ENCODE assay signal across 8 cellular contexts in the genomic region with DNA sequence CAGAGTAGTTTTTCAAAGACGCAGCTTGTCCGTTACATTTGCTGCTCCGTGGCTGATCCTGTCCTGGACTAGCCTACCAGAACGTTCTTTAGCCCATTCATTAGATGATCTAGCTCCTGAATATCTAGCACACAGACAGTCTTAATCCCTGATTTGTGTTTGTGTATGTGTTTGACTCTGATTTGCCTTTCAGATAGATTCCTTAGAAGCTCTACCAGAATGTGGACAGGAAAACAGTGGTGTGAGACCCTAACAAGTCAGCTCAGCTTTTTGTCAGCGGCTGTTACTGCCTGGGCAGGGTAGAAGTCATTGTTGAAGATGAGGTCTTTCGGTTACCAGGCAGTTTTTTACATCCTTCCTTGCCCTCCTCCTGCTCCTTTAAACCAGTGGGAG.
A peak's percentile ranks its signal among the peaks of the same experiment; 100 is the strongest.
DNase-seq lines count a peak whose midpoint lies in the region; ATAC-seq and TF ChIP-seq lines count a peak whose summit lies in the region.

No MANE protein-coding gene starts in this region.

- H3K36me3 ChIP-seq in BLaER1 treated with 17β-estradiol and CSF1 and Interleukin-3, amounts not matched to agents 10 nM and 100 nM = peaks cover 0 to 17% (median 7%) of the 10 kb centered on the region in 11 experiments; a peak in 7 of 22 replicates
- H3K36me3 ChIP-seq in Karpas-422 (ENCODE audit: insufficient read depth, low read length) = peaks cover 67% of the 10 kb centered on the region
- H3K36me3 ChIP-seq in smooth muscle cell (ENCODE audit: low read depth) = no peaks in the 10 kb centered on the region

- H3K27me3 ChIP-seq in BLaER1 treated with 17β-estradiol and CSF1 and Interleukin-3, amounts not matched to agents 10 nM and 100 nM = no peaks in the 10 kb centered on the region
- H3K27me3 ChIP-seq in Karpas-422 (ENCODE audit: low read length) (no peaks in the 10 kb centered on the region), smooth muscle cell (ENCODE audit: low read depth) (no peaks in the 10 kb centered on the region)

- no peaks in the 10 kb centered on the region for H3K9me2 ChIP-seq in Karpas-422 (replicated peaks; ENCODE audit: insufficient read depth, low read length)

- H4K20me1 ChIP-seq in BLaER1 treated with 17β-estradiol and CSF1 and Interleukin-3, amounts not matched to agents 10 nM and 100 nM = peaks cover 0 to 7% (median 0%) of the 10 kb centered on the region in 11 experiments; a peak in 3 of 22 replicates
- H4K20me1 ChIP-seq in Karpas-422 (ENCODE audit: insufficient read depth, low read depth, low read length) = peaks cover 12% of the 10 kb centered on the region; the same call in 1 of the 2 replicates
- H4K20me1 ChIP-seq in smooth muscle cell (ENCODE audit: low read depth) = peaks cover 5% of the 10 kb centered on the region

- no peak for TF ChIP-seq POLR2A in erythroblast (IDR thresholded peaks at IDR 0.05; ENCODE audit: low read length)

- H3K4me1 ChIP-seq in BLaER1 treated with 17β-estradiol and CSF1 and Interleukin-3, amounts not matched to agents 10 nM and 100 nM = peaks cover 56 to 75% (median 60%) of the 10 kb centered on the region in 10 experiments
- peaks cover 67% of the 10 kb centered on the region for H3K4me1 ChIP-seq in Karpas-422 (ENCODE audit: low read length)
- peaks cover 35% of the 10 kb centered on the region for H3K4me1 ChIP-seq in smooth muscle cell (ENCODE audit: low read depth)

- H3K27ac ChIP-seq in BLaER1 treated with 17β-estradiol and CSF1 and Interleukin-3, amounts not matched to agents 10 nM and 100 nM = peak overlapping the region; percentile 72 to 87 (median 83)
- H3K27ac ChIP-seq in Karpas-422 (ENCODE audit: low read length) = peak overlapping the region; percentile 7
- H3K27ac ChIP-seq in smooth muscle cell (ENCODE audit: low read depth) = peak overlapping the region; percentile 94

- H3F3A ChIP-seq in smooth muscle cell (ENCODE audit: low read depth) = peaks cover 32% of the 10 kb centered on the region

- H3K4me3 ChIP-seq in BLaER1 treated with 17β-estradiol and CSF1 and Interleukin-3, amounts not matched to agents 10 nM and 100 nM = peak overlapping the region; percentile 39 to 64 (median 48); a peak in 19 of 20 replicates
- H3K4me3 ChIP-seq in Karpas-422 (ENCODE audit: low read length) = no peak overlapping the region
- peak overlapping the region; percentile 42 for H3K4me3 ChIP-seq in fibroblast of pulmonary artery (replicated peaks; ENCODE audit: low read depth, low read length)
- H3K4me3 ChIP-seq in smooth muscle cell = peak overlapping the region; percentile 11

- no peak for TF ChIP-seq CTCF in fibroblast of pulmonary artery (IDR thresholded peaks at IDR 0.05; ENCODE audit: low read length, missing control alignments)
- TF ChIP-seq CTCF in smooth muscle cell (IDR thresholded peaks at IDR 0.05; ENCODE audit: borderline replicate concordance, insufficient read depth, poor library complexity, severe bottlenecking) = no peak

- peak overlapping the region; percentile 58 to 81 (median 73) for H3K9ac ChIP-seq in BLaER1 treated with 17β-estradiol and CSF1 and Interleukin-3, amounts not matched to agents 10 nM and 100 nM
- H3K9ac ChIP-seq in Karpas-422 (ENCODE audit: low read length) = no peak overlapping the region
- H3K9ac ChIP-seq in smooth muscle cell (ENCODE audit: low read depth) = peak overlapping the region; percentile 86

- peak; percentile 32 for ATAC-seq in GM21526 (IDR thresholded peaks at IDR 0.05; ENCODE audit: low FRiP score, unreplicated experiment)

- DNase-seq in Karpas-422 (no peak), fibroblast of pulmonary artery (ENCODE audit: low read depth) (no peak), smooth muscle cell (lab: John Stamatoyannopoulos, UW; ENCODE audit: unreplicated experiment) (no peak), erythroblast (lab: John Stamatoyannopoulos, UW) (no peak), NCI-H2227 treated with DMSO at 0.1 percent for 48 hours (lab: John Stamatoyannopoulos, UW) (no peak), T1000 (lab: John Stamatoyannopoulos, UW) (no peak)

- no peak overlapping the region for H2AFZ ChIP-seq in Karpas-422 (ENCODE audit: low read length)
- no peak overlapping the region for H2AFZ ChIP-seq in smooth muscle cell (ENCODE audit: low read depth)

- H3K79me2 ChIP-seq in Karpas-422 (ENCODE audit: low read length) (peaks cover 99% of the 10 kb centered on the region), smooth muscle cell (ENCODE audit: low read depth) (peaks cover 88% of the 10 kb centered on the region)

- peak overlapping the region; percentile 84 to 97 (median 92) for H3K4me2 ChIP-seq in BLaER1 treated with 17β-estradiol and CSF1 and Interleukin-3, amounts not matched to agents 10 nM and 100 nM
- H3K4me2 ChIP-seq in Karpas-422 (ENCODE audit: low read depth, low read length, poor library complexity, severe bottlenecking) (no peak overlapping the region), smooth muscle cell (peak overlapping the region; percentile 74)

- peaks cover 0 to 27% (median 20%) of the 10 kb centered on the region in 11 experiments; a peak in 17 of 22 replicates for H3K9me3 ChIP-seq in BLaER1 treated with 17β-estradiol and CSF1 and Interleukin-3, amounts not matched to agents 10 nM and 100 nM (replicated peaks in 1 of 11)
- H3K9me3 ChIP-seq in Karpas-422 (ENCODE audit: low read length) (no peaks in the 10 kb centered on the region), smooth muscle cell (replicated peaks; ENCODE audit: low read depth) (no peaks in the 10 kb centered on the region)

- 39% methylated on average over 6 of the region's 6 CpGs for WGBS in smooth muscle cell (ENCODE audit: low lambda C conversion rate)

Comparison
In these comparisons a context has a peak if more than half of its experiments do, and no peak if none do; other contexts are left out.
1. H3K27ac ChIP-seq: peak in every context shown above with its lines; median percentile 94 in smooth muscle cell; 83 in BLaER1 treated with 17β-estradiol and CSF1 and Interleukin-3, amounts not matched to agents 10 nM and 100 nM; 7 in Karpas-422.